ENCODE assay signal across 8 cellular contexts in the genomic region with DNA sequence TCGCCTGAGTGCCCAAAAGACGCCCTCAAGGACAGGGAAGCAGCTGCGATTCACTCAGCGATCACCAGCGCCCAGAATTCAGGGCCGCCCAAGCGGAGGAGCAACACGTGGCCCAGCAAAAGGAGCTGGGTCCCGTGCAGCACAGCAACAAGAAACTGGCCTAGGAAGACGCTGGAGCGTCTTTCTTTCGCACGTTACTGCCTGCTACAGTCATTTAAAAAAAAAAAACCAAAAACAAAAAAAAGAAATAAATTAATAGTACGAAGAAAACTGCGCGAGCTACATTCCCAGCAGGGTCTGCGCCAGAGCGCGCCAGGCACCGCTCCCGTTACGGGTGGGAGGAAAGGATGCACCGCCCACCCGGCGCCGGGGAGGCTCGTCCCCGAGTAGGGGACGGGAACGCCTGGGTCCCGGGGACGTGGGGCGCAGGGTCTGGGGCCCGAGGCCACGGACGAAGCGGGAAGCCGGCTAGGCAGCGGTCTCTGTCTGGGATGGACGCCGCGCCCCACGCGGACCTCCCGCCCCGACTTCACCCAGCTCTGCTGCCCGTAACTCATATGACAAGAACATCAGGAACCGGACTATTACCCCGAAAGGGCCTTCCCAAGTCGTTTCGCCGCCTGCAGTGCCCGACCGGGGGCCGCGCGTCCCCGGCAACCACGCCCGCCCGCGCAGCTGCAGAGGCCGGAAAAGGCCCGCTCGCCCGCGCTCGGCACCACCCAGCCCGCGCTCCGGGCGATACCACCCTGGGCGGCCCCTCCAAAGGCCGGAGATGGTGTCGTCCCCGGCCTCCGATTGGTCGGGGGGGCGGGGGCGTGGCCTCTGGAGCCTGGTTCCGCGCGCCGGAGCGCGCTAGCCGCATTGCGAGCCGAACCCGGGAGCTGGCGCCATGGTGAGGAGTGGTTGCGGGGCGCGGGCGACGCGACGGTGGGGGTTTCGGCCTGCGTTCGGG. TPM values are rescaled to one million over a fixed set of nuclear protein-coding genes. Genes with fewer than 3 reads are reported as not detected.
A peak's percentile ranks its signal among the peaks of the same experiment; 100 is the strongest.
DNase-seq lines count a peak whose midpoint lies in the region; ATAC-seq and TF ChIP-seq lines count a peak whose summit lies in the region.

A gene with protein sequence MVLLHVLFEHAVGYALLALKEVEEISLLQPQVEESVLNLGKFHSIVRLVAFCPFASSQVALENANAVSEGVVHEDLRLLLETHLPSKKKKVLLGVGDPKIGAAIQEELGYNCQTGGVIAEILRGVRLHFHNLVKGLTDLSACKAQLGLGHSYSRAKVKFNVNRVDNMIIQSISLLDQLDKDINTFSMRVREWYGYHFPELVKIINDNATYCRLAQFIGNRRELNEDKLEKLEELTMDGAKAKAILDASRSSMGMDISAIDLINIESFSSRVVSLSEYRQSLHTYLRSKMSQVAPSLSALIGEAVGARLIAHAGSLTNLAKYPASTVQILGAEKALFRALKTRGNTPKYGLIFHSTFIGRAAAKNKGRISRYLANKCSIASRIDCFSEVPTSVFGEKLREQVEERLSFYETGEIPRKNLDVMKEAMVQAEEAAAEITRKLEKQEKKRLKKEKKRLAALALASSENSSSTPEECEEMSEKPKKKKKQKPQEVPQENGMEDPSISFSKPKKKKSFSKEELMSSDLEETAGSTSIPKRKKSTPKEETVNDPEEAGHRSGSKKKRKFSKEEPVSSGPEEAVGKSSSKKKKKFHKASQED (plus strand): TSS at position 861 of the 952 bp plus-strand sequence. CDS start 29 bp downstream, at position 890.

- TF ChIP-seq POLR2A in right lobe of liver (IDR thresholded peaks at IDR 0.05): peak; percentile 94

- H3K4me3 ChIP-seq in right lobe of liver: peak within 1 kb of the TSS; percentile 91 to 99 (median 92)

- no peaks in the 10 kb centered on the region for H3K9me3 ChIP-seq in right lobe of liver

- no peaks in the 10 kb centered on the region for H3K27me3 ChIP-seq in right lobe of liver

- peaks cover 9 to 31% (median 23%) of the 10 kb centered on the region in 4 donors for H3K36me3 ChIP-seq in right lobe of liver

- TF ChIP-seq CTCF in C4-2B (conservative IDR thresholded peaks at IDR 0.05): no peak
- no peak for TF ChIP-seq CTCF in right lobe of liver (IDR thresholded peaks at IDR 0.05)

- H3K4me1 ChIP-seq in right lobe of liver: peaks cover 0 to 17% (median 5%) of the 10 kb centered on the region in 4 donors

- ATAC-seq in GM19395 (IDR thresholded peaks at IDR 0.05; ENCODE audit: unreplicated experiment) (peak; percentile 80), HG03558 (IDR thresholded peaks at IDR 0.05; ENCODE audit: extremely low read depth, unreplicated experiment) (peak; percentile 46), right lobe of liver (peak; percentile 97 to 99 (median 98))

- intact Hi-C loops in right lobe of liver (cut with DNase I): no loop called here

- DNase-seq in NCI-H82 (lab: John Stamatoyannopoulos, UW) (peak; percentile 92), dermis blood vessel endothelial cell (peak; percentile 93), right lobe of liver (peak; percentile 92 to 93 (median 92))
- peak; percentile 95 for DNase-seq in activated CD4-positive, alpha-beta T cell treated with anti-CD3 and anti-CD28 coated beads, Interleukin-2, amount 50 U/mL, for 48 hours
- peak; percentile 95 for DNase-seq in stimulated activated CD4-positive, alpha-beta T cell treated with anti-CD3 and anti-CD28 coated beads, Interleukin-4, amount 100 ng/mL, for 24 hours

- WGBS in right lobe of liver (ENCODE audit: insufficient coverage, low coverage, low lambda C conversion rate, missing lambda C conversion rate): under 1% methylated on average over 47 of the region's 101 CpGs

- H3K27ac ChIP-seq in C4-2B: peak within 1 kb of the TSS; percentile 95
- H3K27ac ChIP-seq in right lobe of liver: peak within 1 kb of the TSS; percentile 69 to 77 (median 72)

RNA-seq across cellular contexts. Expression of the gene that starts here (rescaled TPM):
- total RNA-seq in dermis blood vessel endothelial cell (149 and 182 TPM in 2 replicates), right lobe of liver (10 to 100 TPM; 32.7 to 60.9 (median 42.7) TPM)

Comparison
In these comparisons a context has a peak if more than half of its experiments do, and no peak if none do; other contexts are left out.
1. Peak in every context shown above with its lines: DNase-seq, ATAC-seq, H3K4me3 ChIP-seq and H3K27ac ChIP-seq.
2. ATAC-seq: peak in every context shown above with its lines; median percentile 98 in right lobe of liver; 80 in GM19395; 46 in HG03558.